1 cellular context compared by ENCODE assay signal in the genomic region with DNA sequence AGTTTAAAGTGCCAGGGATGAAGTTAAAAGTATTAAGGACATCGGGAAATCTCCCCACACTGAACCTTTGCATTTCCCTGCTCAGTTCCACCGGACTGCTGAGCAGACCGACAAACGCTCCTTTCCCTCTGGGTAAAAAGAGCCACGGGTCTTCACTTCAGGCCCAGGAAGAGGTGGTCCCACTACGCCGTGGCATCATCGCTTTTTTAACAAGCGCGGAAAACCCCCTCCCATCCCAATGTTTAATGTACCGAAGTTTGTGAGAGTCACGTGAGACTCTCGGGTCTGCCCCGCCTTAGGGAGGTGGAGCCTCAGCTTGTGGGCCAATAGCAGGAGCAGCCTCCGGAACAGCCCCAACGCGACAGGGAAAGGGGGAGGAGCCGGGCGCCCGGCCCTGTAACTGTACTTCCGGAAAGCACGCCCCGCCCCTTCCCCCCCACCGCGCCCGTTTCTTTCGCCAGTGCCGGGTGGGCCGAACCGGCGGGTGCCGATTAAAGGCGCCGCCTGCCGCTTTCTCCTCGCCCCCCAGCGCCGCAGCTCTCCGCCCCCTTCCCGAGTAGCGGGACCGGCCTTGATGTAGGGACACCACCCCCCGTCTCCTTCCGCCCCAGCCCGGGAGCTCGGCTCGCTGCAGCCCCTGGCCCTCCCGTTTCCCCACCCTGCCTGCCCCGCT.
TF ChIP-seq lines count a peak whose summit lies in the region.

No MANE protein-coding gene starts in this region.

TF ChIP-seq in K562, 482 proteins besides CTCF, POLR2A, EP300 and RAD21 (continued from another document and continues in another):
- TF ChIP-seq, protein P1, sequence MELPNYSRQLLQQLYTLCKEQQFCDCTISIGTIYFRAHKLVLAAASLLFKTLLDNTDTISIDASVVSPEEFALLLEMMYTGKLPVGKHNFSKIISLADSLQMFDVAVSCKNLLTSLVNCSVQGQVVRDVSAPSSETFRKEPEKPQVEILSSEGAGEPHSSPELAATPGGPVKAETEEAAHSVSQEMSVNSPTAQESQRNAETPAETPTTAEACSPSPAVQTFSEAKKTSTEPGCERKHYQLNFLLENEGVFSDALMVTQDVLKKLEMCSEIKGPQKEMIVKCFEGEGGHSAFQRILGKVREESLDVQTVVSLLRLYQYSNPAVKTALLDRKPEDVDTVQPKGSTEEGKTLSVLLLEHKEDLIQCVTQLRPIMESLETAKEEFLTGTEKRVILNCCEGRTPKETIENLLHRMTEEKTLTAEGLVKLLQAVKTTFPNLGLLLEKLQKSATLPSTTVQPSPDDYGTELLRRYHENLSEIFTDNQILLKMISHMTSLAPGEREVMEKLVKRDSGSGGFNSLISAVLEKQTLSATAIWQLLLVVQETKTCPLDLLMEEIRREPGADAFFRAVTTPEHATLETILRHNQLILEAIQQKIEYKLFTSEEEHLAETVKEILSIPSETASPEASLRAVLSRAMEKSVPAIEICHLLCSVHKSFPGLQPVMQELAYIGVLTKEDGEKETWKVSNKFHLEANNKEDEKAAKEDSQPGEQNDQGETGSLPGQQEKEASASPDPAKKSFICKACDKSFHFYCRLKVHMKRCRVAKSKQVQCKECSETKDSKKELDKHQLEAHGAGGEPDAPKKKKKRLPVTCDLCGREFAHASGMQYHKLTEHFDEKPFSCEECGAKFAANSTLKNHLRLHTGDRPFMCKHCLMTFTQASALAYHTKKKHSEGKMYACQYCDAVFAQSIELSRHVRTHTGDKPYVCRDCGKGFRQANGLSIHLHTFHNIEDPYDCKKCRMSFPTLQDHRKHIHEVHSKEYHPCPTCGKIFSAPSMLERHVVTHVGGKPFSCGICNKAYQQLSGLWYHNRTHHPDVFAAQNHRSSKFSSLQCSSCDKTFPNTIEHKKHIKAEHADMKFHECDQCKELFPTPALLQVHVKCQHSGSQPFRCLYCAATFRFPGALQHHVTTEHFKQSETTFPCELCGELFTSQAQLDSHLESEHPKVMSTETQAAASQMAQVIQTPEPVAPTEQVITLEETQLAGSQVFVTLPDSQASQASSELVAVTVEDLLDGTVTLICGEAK (IDR thresholded peaks at IDR 0.05), result peak; percentile 42
- TF ChIP-seq, protein P1 (CRISPR knock-in tag; IDR thresholded peaks at IDR 0.05), result no peak
- peak; percentile 65; the same call in 1 of the 2 replicates for TF ChIP-seq CHD2 (IDR thresholded peaks at IDR 0.05; ENCODE audit: low read depth, low read length)
- TF ChIP-seq JUND (IDR thresholded peaks at IDR 0.05; ENCODE audit: borderline replicate concordance, low read depth, low read length), result peak; percentile 4; the same call in 1 of the 2 replicates
- no peak for TF ChIP-seq JUND (tag; IDR thresholded peaks at IDR 0.05; ENCODE audit: borderline replicate concordance, low read depth, low read length)
- no peak for TF ChIP-seq E2F1 (CRISPR knock-in tag; IDR thresholded peaks at IDR 0.05)
- no peak for TF ChIP-seq PTBP1 (IDR thresholded peaks at IDR 0.05; ENCODE audit: low read depth, low read length)
- TF ChIP-seq KLF13 (tag; IDR thresholded peaks at IDR 0.05; ENCODE audit: borderline replicate concordance, low read depth), result no peak
- peak; percentile 13 for TF ChIP-seq CHD1 (IDR thresholded peaks at IDR 0.05; ENCODE audit: low read length)
- TF ChIP-seq, protein P2, sequence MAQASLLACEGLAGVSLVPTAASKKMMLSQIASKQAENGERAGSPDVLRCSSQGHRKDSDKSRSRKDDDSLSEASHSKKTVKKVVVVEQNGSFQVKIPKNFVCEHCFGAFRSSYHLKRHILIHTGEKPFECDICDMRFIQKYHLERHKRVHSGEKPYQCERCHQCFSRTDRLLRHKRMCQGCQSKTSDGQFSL (CRISPR knock-in tag; IDR thresholded peaks at IDR 0.05), result peak; percentile 95
- TF ChIP-seq, protein P2 (tag; IDR thresholded peaks at IDR 0.05), result peak in 1 of 2 experiments; percentile 92; a peak in 2 of 4 replicates
- peak; percentile 90 for TF ChIP-seq RAD51 (IDR thresholded peaks at IDR 0.05; ENCODE audit: borderline replicate concordance, low read depth)
- TF ChIP-seq ZNF644 (tag; IDR thresholded peaks at IDR 0.05; ENCODE audit: low read depth), result no peak
- no peak for TF ChIP-seq ZNF586 (CRISPR knock-in tag; conservative IDR thresholded peaks at IDR 0.05)
- peak; percentile 48; the same call in 1 of the 2 replicates for TF ChIP-seq ELF2 (CRISPR knock-in tag; IDR thresholded peaks at IDR 0.05)
- peak in 1 of 2 experiments; percentile 34 for TF ChIP-seq E2F6 (IDR thresholded peaks at IDR 0.05; ENCODE audit: borderline replicate concordance in 1 of 2, extremely low read depth in 1 of 2, insufficient read depth in 1 of 2, insufficient read length in 1 of 2, low read depth in 1 of 2, low read length in 1 of 2, poor library complexity in 1 of 2, severe bottlenecking in 1 of 2)
- TF ChIP-seq CBX1 (IDR thresholded peaks at IDR 0.05; ENCODE audit: low read depth), result peak; percentile 42; the same call in 1 of the 2 replicates
- no peak for TF ChIP-seq NR2C1 (IDR thresholded peaks at IDR 0.05)
- no peak for TF ChIP-seq NR2C1 (tag; IDR thresholded peaks at IDR 0.05)
- TF ChIP-seq TFAP4 (CRISPR knock-in tag; IDR thresholded peaks at IDR 0.05; ENCODE audit: borderline replicate concordance), result peak; percentile 20; the same call in 1 of the 2 replicates
- peak; percentile 91 for TF ChIP-seq ELF1 (tag; IDR thresholded peaks at IDR 0.05)
- no peak for TF ChIP-seq ATF6 (CRISPR knock-in tag; IDR thresholded peaks at IDR 0.05)
- TF ChIP-seq TEAD1 (CRISPR knock-in tag; IDR thresholded peaks at IDR 0.05), result peak in 1 of 2 experiments; percentile 34; a peak in 1 of 4 replicates
- peak; percentile 59 for TF ChIP-seq ZFX (CRISPR knock-in tag; IDR thresholded peaks at IDR 0.05)
- TF ChIP-seq TAF1 (IDR thresholded peaks at IDR 0.05; ENCODE audit: control insufficient read depth, extremely low read depth, insufficient read depth, low read length, severe bottlenecking), result peak; percentile 66
- TF ChIP-seq PURB (CRISPR knock-in tag; IDR thresholded peaks at IDR 0.05; ENCODE audit: low read depth), result no peak
- no peak for TF ChIP-seq ZBTB1 (CRISPR knock-in tag; IDR thresholded peaks at IDR 0.05; ENCODE audit: borderline replicate concordance, low read depth)
- TF ChIP-seq NR2C2 (CRISPR knock-in tag; IDR thresholded peaks at IDR 0.05), result no peak
- TF ChIP-seq NR2C2 (tag; IDR thresholded peaks at IDR 0.05), result no peak
- no peak; the same call in 1 of the 2 replicates for TF ChIP-seq TCF3 (CRISPR knock-in tag; IDR thresholded peaks at IDR 0.05)
- peak; percentile 91 for TF ChIP-seq USF1 (CRISPR knock-in tag; IDR thresholded peaks at IDR 0.05)
- TF ChIP-seq, protein P3, sequence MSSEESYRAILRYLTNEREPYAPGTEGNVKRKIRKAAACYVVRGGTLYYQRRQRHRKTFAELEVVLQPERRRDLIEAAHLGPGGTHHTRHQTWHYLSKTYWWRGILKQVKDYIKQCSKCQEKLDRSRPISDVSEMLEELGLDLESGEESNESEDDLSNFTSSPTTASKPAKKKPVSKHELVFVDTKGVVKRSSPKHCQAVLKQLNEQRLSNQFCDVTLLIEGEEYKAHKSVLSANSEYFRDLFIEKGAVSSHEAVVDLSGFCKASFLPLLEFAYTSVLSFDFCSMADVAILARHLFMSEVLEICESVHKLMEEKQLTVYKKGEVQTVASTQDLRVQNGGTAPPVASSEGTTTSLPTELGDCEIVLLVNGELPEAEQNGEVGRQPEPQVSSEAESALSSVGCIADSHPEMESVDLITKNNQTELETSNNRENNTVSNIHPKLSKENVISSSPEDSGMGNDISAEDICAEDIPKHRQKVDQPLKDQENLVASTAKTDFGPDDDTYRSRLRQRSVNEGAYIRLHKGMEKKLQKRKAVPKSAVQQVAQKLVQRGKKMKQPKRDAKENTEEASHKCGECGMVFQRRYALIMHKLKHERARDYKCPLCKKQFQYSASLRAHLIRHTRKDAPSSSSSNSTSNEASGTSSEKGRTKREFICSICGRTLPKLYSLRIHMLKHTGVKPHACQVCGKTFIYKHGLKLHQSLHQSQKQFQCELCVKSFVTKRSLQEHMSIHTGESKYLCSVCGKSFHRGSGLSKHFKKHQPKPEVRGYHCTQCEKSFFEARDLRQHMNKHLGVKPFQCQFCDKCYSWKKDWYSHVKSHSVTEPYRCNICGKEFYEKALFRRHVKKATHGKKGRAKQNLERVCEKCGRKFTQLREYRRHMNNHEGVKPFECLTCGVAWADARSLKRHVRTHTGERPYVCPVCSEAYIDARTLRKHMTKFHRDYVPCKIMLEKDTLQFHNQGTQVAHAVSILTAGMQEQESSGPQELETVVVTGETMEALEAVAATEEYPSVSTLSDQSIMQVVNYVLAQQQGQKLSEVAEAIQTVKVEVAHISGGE (CRISPR knock-in tag; IDR thresholded peaks at IDR 0.05), result peak in 1 of 3 experiments; percentile 54; a peak in 1 of 6 replicates
- peak; percentile 56 to 70; a peak in 3 of 4 replicates for TF ChIP-seq NRF1 (conservative IDR thresholded peaks at IDR 0.05 in 1 of 2, IDR thresholded peaks at IDR 0.05 in 1 of 2)
- peak; percentile 21; the same call in 1 of the 2 replicates for TF ChIP-seq EP400 (IDR thresholded peaks at IDR 0.05)
- TF ChIP-seq POLR2G (IDR thresholded peaks at IDR 0.05; ENCODE audit: low read depth, low read length), result peak; percentile 83
- peak; percentile 73; the same call in 1 of the 2 replicates for TF ChIP-seq SNIP1 (IDR thresholded peaks at IDR 0.05; ENCODE audit: low read depth)
- no peak for TF ChIP-seq TARDBP (IDR thresholded peaks at IDR 0.05)
- TF ChIP-seq HEY1 (CRISPR knock-in tag; IDR thresholded peaks at IDR 0.05; ENCODE audit: borderline replicate concordance), result no peak
- peak in 1 of 2 experiments; percentile 18; a peak in 1 of 4 replicates for TF ChIP-seq SIN3A (IDR thresholded peaks at IDR 0.05; ENCODE audit: borderline replicate concordance in 2 of 2, control insufficient read depth in 1 of 2, low read depth in 2 of 2, low read length in 2 of 2)
- TF ChIP-seq ETV5 (CRISPR knock-in tag; IDR thresholded peaks at IDR 0.05; ENCODE audit: low read depth), result peak; percentile 55; the same call in 1 of the 2 replicates
